In the genomic region with DNA sequence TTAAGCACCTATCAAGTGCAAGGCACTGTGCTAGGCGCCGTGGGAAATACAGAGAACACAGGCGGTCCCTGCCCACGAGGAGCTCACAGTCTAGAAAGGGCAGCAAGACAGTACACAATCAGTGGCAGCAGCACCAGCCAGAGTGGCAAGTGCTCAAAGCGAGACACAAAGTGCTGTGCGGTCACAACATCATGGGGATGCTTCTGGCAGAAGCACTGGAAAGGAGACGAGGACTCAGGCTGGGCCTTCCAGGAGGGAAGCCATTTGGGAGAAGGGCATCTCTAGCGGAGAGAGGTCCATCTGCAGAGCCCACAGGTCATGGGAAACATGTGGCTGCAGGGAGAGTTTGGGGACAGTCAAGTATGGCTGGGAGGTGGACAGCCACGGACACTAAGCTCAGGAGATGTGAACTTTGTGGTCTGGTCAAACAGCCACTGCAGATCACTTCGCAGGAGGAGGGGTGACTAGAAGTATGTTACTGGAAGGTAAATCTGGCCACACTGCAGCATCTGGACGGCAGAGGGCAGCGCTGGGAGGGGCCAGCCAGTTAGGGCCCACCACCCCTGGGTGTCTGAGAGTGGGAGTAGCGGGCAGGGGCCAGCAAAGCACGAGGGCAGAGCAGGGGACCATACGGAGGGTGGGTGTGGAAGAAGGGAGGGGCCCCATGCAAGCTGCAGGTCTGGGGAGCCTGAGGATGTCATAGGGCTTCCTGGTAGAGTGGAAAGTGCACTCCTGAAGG, we compare ENCODE assay signal across 7 cellular contexts.
DNase-seq lines count a peak whose midpoint lies in the region; ATAC-seq and TF ChIP-seq lines count a peak whose summit lies in the region.

No MANE protein-coding gene starts in this region.

- H3K4me3 ChIP-seq in RWPE2 (ENCODE audit: severe bottlenecking), result no peak overlapping the region
- H3K4me3 ChIP-seq in esophagus squamous epithelium, result no peak overlapping the region
- H3K4me3 ChIP-seq in gastrocnemius medialis, result no peak overlapping the region

- TF ChIP-seq CTCF in GM12873 (IDR thresholded peaks at IDR 0.05; ENCODE audit: insufficient read depth, low read depth, low read length, missing control alignments), result peak; percentile 22
- peak; percentile 6 for TF ChIP-seq CTCF in RWPE2 (IDR thresholded peaks at IDR 0.05; ENCODE audit: poor library complexity, severe bottlenecking)
- peak in 3 of 6 experiments; percentile 8 to 35 (median 19) for TF ChIP-seq CTCF in esophagus squamous epithelium (IDR thresholded peaks at IDR 0.05)
- TF ChIP-seq CTCF in gastrocnemius medialis (IDR thresholded peaks at IDR 0.05 in 4 of 5, conservative IDR thresholded peaks at IDR 0.05 in 1 of 5), result peak in 3 of 5 experiments; percentile 17 to 44 (median 31)

- intact Hi-C loops in esophagus squamous epithelium (cut with DNase I) (loop anchor here (10.0 kb wide), 1 partner anchor 76 kb away; the partner anchor contains the start of gene N4BP1), gastrocnemius medialis (cut with DNase I; ENCODE audit: low total_unique reads) (loop anchor here (1.0 to 10.0 kb wide), 3 partner anchors 82 to 294 kb away; partner anchors contain the start of genes ABCC11 and LONP2)

- DNase-seq in RWPE2 (ENCODE audit: low spot score) (no peak), esophagus squamous epithelium (lab: John Stamatoyannopoulos, UW) (no peak), gastrocnemius medialis (no peak), NCI-H748 treated with DMSO at 0.1 percent for 48 hours (lab: John Stamatoyannopoulos, UW) (no peak), retina (no peak)

- TF ChIP-seq POLR2A in esophagus squamous epithelium (IDR thresholded peaks at IDR 0.05) (no peak), gastrocnemius medialis (IDR thresholded peaks at IDR 0.05) (no peak)

- WGBS in esophagus squamous epithelium, 2 donors, result 72 to 73% methylated on average over 11 to 12 of the region's 15 CpGs

- H3K36me3 ChIP-seq in RWPE2 (ENCODE audit: low read depth) (peaks cover 20% of the 10 kb centered on the region), esophagus squamous epithelium (peaks cover 7 to 50% (median 8%) of the 10 kb centered on the region in 3 donors), gastrocnemius medialis (peaks cover 0 to 16% of the 10 kb centered on the region in 2 donors)

- H3K4me1 ChIP-seq in RWPE2 (ENCODE audit: insufficient read depth, poor library complexity, severe bottlenecking), result peaks cover 10% of the 10 kb centered on the region
- peaks cover 29 to 73% (median 46%) of the 10 kb centered on the region in 3 donors for H3K4me1 ChIP-seq in esophagus squamous epithelium
- H3K4me1 ChIP-seq in gastrocnemius medialis, result peaks cover 35 to 54% of the 10 kb centered on the region in 2 donors

- H3K27ac ChIP-seq in RWPE2 (ENCODE audit: poor library complexity, severe bottlenecking) (no peak overlapping the region), esophagus squamous epithelium (peak overlapping the region; percentile 73 to 88 (median 82)), gastrocnemius medialis (peak overlapping the region; percentile 62 to 83 (median 71))

- in situ Hi-C loops in gastrocnemius medialis (cut with MboI; ENCODE audit: low sequenced_read_pairs in 4 of 4), result loop anchor here in 1 of 4 donors (25.0 kb wide), 1 partner anchor 302 kb away; the partner anchor contains the start of genes ABCC11 and LONP2

- ATAC-seq in RWPE2 (ENCODE audit: low read depth), result no peak
- no peak for ATAC-seq in gastrocnemius medialis
- no peak for ATAC-seq in GM18870 (IDR thresholded peaks at IDR 0.05; ENCODE audit: unreplicated experiment)

- H3K27me3 ChIP-seq in RWPE2 (ENCODE audit: insufficient read depth, poor library complexity, severe bottlenecking) (no peaks in the 10 kb centered on the region), esophagus squamous epithelium (no peaks in the 10 kb centered on the region), gastrocnemius medialis (no peaks in the 10 kb centered on the region)

- no peaks in the 10 kb centered on the region for H3K9me3 ChIP-seq in RWPE2 (ENCODE audit: severe bottlenecking)
- no peaks in the 10 kb centered on the region for H3K9me3 ChIP-seq in esophagus squamous epithelium
- H3K9me3 ChIP-seq in gastrocnemius medialis, result no peaks in the 10 kb centered on the region
